Comparison of ENCODE assay signal across 20 cellular contexts in genomic region chr1:246571953-246572352, GRCh38. TPM values are rescaled to one million over a fixed set of nuclear protein-coding genes. Genes with fewer than 3 reads are reported as not detected.
DNase-seq lines count a peak whose midpoint lies in the region; ATAC-seq, FAIRE-seq and TF ChIP-seq lines count a peak whose summit lies in the region.
"Had no signal": no experiment of that assay in that cellular context is flagged by ENCODE, and none has a peak within 500 bp of the region (broad histone marks: within the 10 kb centered on the region; RNA-seq: fewer than 3 reads in every experiment).

No MANE protein-coding gene starts in this region.

- BruUV-seq in OCI-LY7 (replicated peaks; lab: Mats Ljungman, UMichigan) (no TSS peak), HepG2 (replicated peaks; lab: Mats Ljungman, UMichigan) (no TSS peak), A673 (replicated peaks; lab: Mats Ljungman, UMichigan) (no TSS peak)

- 100% methylated on average over 1 of the region's 1 CpG for WGBS in HepG2 (ENCODE audit: low lambda C conversion rate)
- 98% methylated on average over 1 of the region's 1 CpG for WGBS in thymus

- peak overlapping the region; percentile 82 for H3K4me3 Mint-ChIP-seq in activated naive CD4-positive, alpha-beta T cell treated with anti-CD3 and anti-CD28 coated beads, Interleukin-2, amount 50 U/mL, for 24 hours

- CTCF ChIA-PET in OCI-LY7 (lab: Charles Lee; ENCODE audit: unreplicated experiment), result no interaction called here
- CTCF ChIA-PET in HepG2 (lab: Yijun Ruan, JAX; ENCODE audit: low intra/inter-chr PET ratio, low total read pairs), result no interaction called here
- CTCF ChIA-PET in A673 (lab: Charles Lee), result no interaction called here

- H3K27me3 Mint-ChIP-seq in activated naive CD4-positive, alpha-beta T cell treated with anti-CD3 and anti-CD28 coated beads, Interleukin-2, amount 50 U/mL, for 24 hours, result no peaks in the 10 kb centered on the region

- H3K27ac ChIP-seq in OCI-LY7 (ENCODE audit: low read depth, low read length, poor library complexity, severe bottlenecking) (peak overlapping the region; percentile 16), HepG2 (ENCODE audit: extremely low read length, insufficient read depth, low read length) (no peak overlapping the region), thymus (ENCODE audit: low read depth) (peak overlapping the region; percentile 18), A673 (ENCODE audit: low read depth, low read length, poor library complexity, severe bottlenecking) (no peak overlapping the region)
- H3K27ac ChIP-seq: pancreas had no signal

- no peaks in the 10 kb centered on the region for H3K9me2 ChIP-seq in OCI-LY7 (ENCODE audit: insufficient read depth, low read length)

- peaks cover 67% of the 10 kb centered on the region for H3K4me1 Mint-ChIP-seq in activated naive CD4-positive, alpha-beta T cell treated with anti-CD3 and anti-CD28 coated beads, Interleukin-2, amount 50 U/mL, for 24 hours

- TF ChIP-seq CTCF in OCI-LY7 (conservative IDR thresholded peaks at IDR 0.05; ENCODE audit: low read length) (no peak), HepG2 (CRISPR knock-in tag; IDR thresholded peaks at IDR 0.05) (no peak), A673 (conservative IDR thresholded peaks at IDR 0.05; ENCODE audit: low read depth, low read length) (no peak)

- peaks cover 93% of the 10 kb centered on the region for H3K79me2 ChIP-seq in OCI-LY7 (ENCODE audit: insufficient read depth, low read depth, low read length)
- peaks cover 62% of the 10 kb centered on the region for H3K79me2 ChIP-seq in HepG2 (ENCODE audit: insufficient read depth, low read length)

- intact Hi-C loops in OCI-LY7 (cut with micrococcal nuclease; ENCODE audit: unreplicated experiment) (no loop called here), HepG2 (cut with micrococcal nuclease; ENCODE audit: unreplicated experiment) (no loop called here), A673 (cut with micrococcal nuclease; ENCODE audit: unreplicated experiment) (no loop called here)

- no peaks in the 10 kb centered on the region for H3K9me3 Mint-ChIP-seq in activated naive CD4-positive, alpha-beta T cell treated with anti-CD3 and anti-CD28 coated beads, Interleukin-2, amount 50 U/mL, for 24 hours
- H3K9me3 Mint-ChIP-seq: activated T-cell treated with anti-CD3 and anti-CD28 coated beads, Interleukin-2, amount 50 U/mL, for 4 hours had no signal

- FAIRE-seq in HepG2 (lab: Jason Lieb, UNC), result no peak
- FAIRE-seq: astrocyte, GM18507, islet of Langerhans, pancreas, RCC 7860, small intestine had no signal

- in situ Hi-C loops in HepG2 (cut with HindIII; ENCODE audit: extremely low pct_ligation_motif_present, low pct_unique_long_range_greater_than_20kb), result no loop called here

- H3K27me3 ChIP-seq in HepG2 (ENCODE audit: control insufficient read depth in 1 of 2, insufficient read depth in 2 of 2, low read length in 2 of 2) (no peaks in the 10 kb centered on the region), thymus (ENCODE audit: control insufficient read depth, insufficient read depth) (no peaks in the 10 kb centered on the region), A673 (replicated peaks; ENCODE audit: insufficient read depth, low read depth, low read length, poor library complexity) (no peaks in the 10 kb centered on the region)
- H3K27me3 ChIP-seq: colonic mucosa, pancreas had no signal

- peak overlapping the region; percentile 100 for H3K27ac Mint-ChIP-seq in activated naive CD4-positive, alpha-beta T cell treated with anti-CD3 and anti-CD28 coated beads, Interleukin-2, amount 50 U/mL, for 24 hours

- H4K20me1 ChIP-seq in OCI-LY7 (ENCODE audit: insufficient read depth, low read length) (no peaks in the 10 kb centered on the region), HepG2 (ENCODE audit: insufficient read depth, low read length) (0 out of 2 replicates have a peak, but pooled peaks cover 2% of the 10 kb centered on the region)

- DNase-seq in activated naive CD4-positive, alpha-beta T cell (lab: John Stamatoyannopoulos, UW), result no peak
- no peak for DNase-seq in OCI-LY7 (ENCODE audit: low spot score)
- no peak for DNase-seq in HepG2 (ENCODE audit: low spot score)
- DNase-seq in A673 (ENCODE audit: low spot score), result no peak
- DNase-seq: activated CD4-positive, CD25-positive, alpha-beta regulatory T cell; activated T-cell treated with anti-CD3 and anti-CD28 coated beads, Interleukin-2, amount 50 U/mL, for 4 hours; colonic mucosa; glutamatergic neuron; NCI-H1048; NCI-H748 treated with DMSO at 0.1 percent for 48 hours; pancreas; small intestine had no signal

- H3K4me2 ChIP-seq in OCI-LY7 (ENCODE audit: low read length) (peak overlapping the region; percentile 48), HepG2 (ENCODE audit: low read depth, low read length) (no peak overlapping the region)

- H3K9ac ChIP-seq in HepG2 (ENCODE audit: insufficient read depth, low read depth, low read length), result no peak overlapping the region

- POLR2A ChIA-PET in OCI-LY7 (lab: Charles Lee), result interaction anchor here (1.4 kb wide), 1 partner anchor 9 kb away, joined by 3 read pairs; no protein-coding TSS in a partner anchor
- POLR2A ChIA-PET in HepG2 (lab: Yijun Ruan, JAX), result interaction anchor here (1.9 kb wide), 1 partner anchor 11 kb away, joined by 8 read pairs; no protein-coding TSS in a partner anchor
- POLR2A ChIA-PET in A673 (lab: Charles Lee; ENCODE audit: low non-redundant PET), result no interaction called here

- H3K4me1 ChIP-seq in OCI-LY7 (ENCODE audit: insufficient read depth, low read length, poor library complexity, severe bottlenecking) (peaks cover 65% of the 10 kb centered on the region), HepG2 (ENCODE audit: insufficient read depth, low read length) (peaks cover 40% of the 10 kb centered on the region), thymus (ENCODE audit: control insufficient read depth, insufficient read depth, low read length) (peaks cover 6% of the 10 kb centered on the region), A673 (ENCODE audit: insufficient read depth, low read length, poor library complexity, severe bottlenecking) (peaks cover 23% of the 10 kb centered on the region)

- H3K4me3 ChIP-seq in OCI-LY7 (ENCODE audit: low read depth, low read length, poor library complexity, severe bottlenecking) (no peak overlapping the region), HepG2 (replicated peaks in 1 of 3; ENCODE audit: insufficient read depth in 1 of 3, low read depth in 2 of 3, low read length in 3 of 3) (no peak overlapping the region), thymus (ENCODE audit: low read length) (no peak overlapping the region), A673 (ENCODE audit: low read depth, low read length, poor library complexity, severe bottlenecking) (no peak overlapping the region)
- H3K4me3 ChIP-seq: colonic mucosa, pancreas had no signal

- TF ChIP-seq POLR2A in HepG2 (IDR thresholded peaks at IDR 0.05; ENCODE audit: insufficient read depth in 1 of 2, low read depth in 2 of 2, low read length in 2 of 2), result no peak

- H2AFZ ChIP-seq in OCI-LY7 (ENCODE audit: low read length), result peak overlapping the region; percentile 39; the same call in 1 of the 2 replicates
- H2AFZ ChIP-seq in HepG2 (ENCODE audit: low read length), result no peak overlapping the region

- no peak for TF ChIP-seq RAD21 in HepG2 (CRISPR knock-in tag; IDR thresholded peaks at IDR 0.05)

- ATAC-seq in HepG2 (no peak), HG02938 (IDR thresholded peaks at IDR 0.05; ENCODE audit: unreplicated experiment) (no peak), HG03378 (IDR thresholded peaks at IDR 0.05; ENCODE audit: unreplicated experiment) (no peak)
- ATAC-seq: activated T-cell treated with anti-CD3 and anti-CD28 coated beads, Interleukin-2, amount 50 U/mL, for 4 hours; pancreas had no signal

- H3K9me3 ChIP-seq in OCI-LY7 (ENCODE audit: low read length) (no peaks in the 10 kb centered on the region; the same call in 1 of the 2 replicates), HepG2 (ENCODE audit: low read length) (no peaks in the 10 kb centered on the region), thymus (ENCODE audit: control insufficient read depth) (no peaks in the 10 kb centered on the region), A673 (ENCODE audit: low read depth, low read length, poor library complexity, severe bottlenecking) (no peaks in the 10 kb centered on the region)
- H3K9me3 ChIP-seq: colonic mucosa, pancreas had no signal

- H3K36me3 ChIP-seq in OCI-LY7 (ENCODE audit: insufficient read depth, low read length) (peaks cover 4% of the 10 kb centered on the region), HepG2 (replicated peaks in 1 of 2; ENCODE audit: control insufficient read depth in 1 of 2, insufficient read depth in 2 of 2, low read length in 2 of 2) (no peaks in the 10 kb centered on the region; a peak in 1 of 5 replicates), thymus (ENCODE audit: control insufficient read depth, insufficient read depth) (no peaks in the 10 kb centered on the region), A673 (ENCODE audit: insufficient read depth, low read length, poor library complexity, severe bottlenecking) (no peaks in the 10 kb centered on the region)
- H3K36me3 ChIP-seq: colonic mucosa, pancreas had no signal

- TF ChIP-seq EP300 in HepG2 (IDR thresholded peaks at IDR 0.05; ENCODE audit: low read depth in 2 of 2, low read length in 2 of 2) (no peak), HepG2 (CRISPR knock-in tag; IDR thresholded peaks at IDR 0.05; ENCODE audit: borderline replicate concordance) (no peak)

- peaks cover 13% of the 10 kb centered on the region for H3K36me3 Mint-ChIP-seq in activated naive CD4-positive, alpha-beta T cell treated with anti-CD3 and anti-CD28 coated beads, Interleukin-2, amount 50 U/mL, for 24 hours

RNA-seq across cellular contexts. Expression of gene CNST, which starts 5.7 kb away (rescaled TPM):
- 14.6 and 17.1 TPM in 2 replicates for total RNA-seq in OCI-LY7 (2014; rRNA removed; shearing (Covaris generic))
- 25.1 and 27.2 TPM in 2 replicates for total RNA-seq in OCI-LY7 (2022)
- 12.4 and 15.7 TPM in 2 replicates for total RNA-seq in HepG2 (2016; rRNA removed; fragmentation: Illumina TruSeq; extraction: Trizol)
- 8.5 and 9.1 TPM in 2 replicates for total RNA-seq in HepG2 (2016; cell fraction: cytosol; rRNA removed; fragmentation: Illumina TruSeq; extraction: Trizol; ENCODE audit: low read depth)
- total RNA-seq in HepG2 (2016; cell fraction: insoluble cytoplasmic fraction; rRNA removed; fragmentation: Illumina TruSeq; extraction: Trizol), result 12.0 and 15.5 TPM in 2 replicates
- 7.1 and 7.9 TPM in 2 replicates for total RNA-seq in HepG2 (2016; cell fraction: membrane; rRNA removed; fragmentation: Illumina TruSeq; extraction: Trizol)
- total RNA-seq in HepG2 (2016; cell fraction: nucleus; rRNA removed; fragmentation: Illumina TruSeq; extraction: Trizol), result 12.9 and 18.4 TPM in 2 replicates
- 6.3 and 6.4 TPM in 2 replicates for polyA plus RNA-seq in HepG2 (2011; rRNA removed)
- 3.1 and 5.0 TPM in 2 replicates for polyA plus RNA-seq in HepG2 (2011; cell fraction: cytosol; rRNA removed)
- 5.9 and 6.8 TPM in 2 replicates for polyA plus RNA-seq in HepG2 (2011; cell fraction: nucleus; rRNA removed)
- 7.3 and 9.2 TPM in 2 replicates for polyA plus RNA-seq in HepG2 (2012)
- 1.2 and 1.3 TPM in 2 replicates for polyA plus RNA-seq in HepG2 (2016; cell fraction: cytosol; fragmentation: Illumina TruSeq; extraction: Trizol; ENCODE audit: low read depth)
- 9.3 and 11.1 TPM in 2 replicates for polyA plus RNA-seq in HepG2 (2016; cell fraction: insoluble cytoplasmic fraction; fragmentation: Illumina TruSeq; extraction: Trizol; ENCODE audit: low read depth)
- polyA plus RNA-seq in HepG2 (2016; cell fraction: membrane; fragmentation: Illumina TruSeq; extraction: Trizol; ENCODE audit: low read depth), result 2.1 and 2.4 TPM in 2 replicates
- polyA plus RNA-seq in HepG2 (2016; cell fraction: nucleus; fragmentation: Illumina TruSeq; extraction: Trizol; ENCODE audit: insufficient read depth, low read depth), result 14.1 and 14.2 TPM in 2 replicates
- 8.5 and 12.2 TPM in 2 replicates for polyA minus RNA-seq in HepG2 (2011; rRNA and poly(A)+ RNA removed; ENCODE audit: low replicate concordance)
- 6.3 and 8.2 TPM in 2 replicates for polyA minus RNA-seq in HepG2 (2011; cell fraction: cytosol; rRNA and poly(A)+ RNA removed)
- polyA minus RNA-seq in HepG2 (2011; cell fraction: nucleus; rRNA and poly(A)+ RNA removed), result 35.5 and 40.3 TPM in 2 replicates
- polyA plus RNA-seq in thymus, result 15.4 TPM
- 21.0 and 25.0 TPM in 2 replicates for total RNA-seq in A673 (2021)

RNA-seq across cellular contexts. Expression of gene TFB2M, which starts 5.9 kb away (rescaled TPM):
- total RNA-seq in OCI-LY7 (2014; rRNA removed; shearing (Covaris generic)), result 10.7 and 15.0 TPM in 2 replicates
- total RNA-seq in OCI-LY7 (2022) (13.2 and 17.5 TPM in 2 replicates), HepG2 (2016; rRNA removed; fragmentation: Illumina TruSeq; extraction: Trizol) (31.4 and 45.9 TPM in 2 replicates), A673 (2021) (18.0 and 21.1 TPM in 2 replicates)
- 8.9 and 9.8 TPM in 2 replicates for total RNA-seq in HepG2 (2016; cell fraction: cytosol; rRNA removed; fragmentation: Illumina TruSeq; extraction: Trizol; ENCODE audit: low read depth)
- 32.2 and 43.1 TPM in 2 replicates for total RNA-seq in HepG2 (2016; cell fraction: insoluble cytoplasmic fraction; rRNA removed; fragmentation: Illumina TruSeq; extraction: Trizol)
- 9.8 and 12.0 TPM in 2 replicates for total RNA-seq in HepG2 (2016; cell fraction: membrane; rRNA removed; fragmentation: Illumina TruSeq; extraction: Trizol)
- 17.5 and 20.5 TPM in 2 replicates for total RNA-seq in HepG2 (2016; cell fraction: nucleus; rRNA removed; fragmentation: Illumina TruSeq; extraction: Trizol)
- polyA plus RNA-seq in HepG2 (2011; rRNA removed) (12.0 and 15.7 TPM in 2 replicates), thymus (11.7 TPM)
- polyA plus RNA-seq in HepG2 (2011; cell fraction: cytosol; rRNA removed), result 7.1 and 10.0 TPM in 2 replicates
- 5.1 and 5.6 TPM in 2 replicates for polyA plus RNA-seq in HepG2 (2011; cell fraction: nucleus; rRNA removed)
- polyA plus RNA-seq in HepG2 (2012), result 15.8 and 18.7 TPM in 2 replicates
- polyA plus RNA-seq in HepG2 (2016; cell fraction: cytosol; fragmentation: Illumina TruSeq; extraction: Trizol; ENCODE audit: low read depth), result 3.6 and 3.8 TPM in 2 replicates
- polyA plus RNA-seq in HepG2 (2016; cell fraction: insoluble cytoplasmic fraction; fragmentation: Illumina TruSeq; extraction: Trizol; ENCODE audit: low read depth), result 39.9 and 41.4 TPM in 2 replicates
- polyA plus RNA-seq in HepG2 (2016; cell fraction: membrane; fragmentation: Illumina TruSeq; extraction: Trizol; ENCODE audit: low read depth), result 6.0 and 6.8 TPM in 2 replicates
- 21.1 and 23.0 TPM in 2 replicates for polyA plus RNA-seq in HepG2 (2016; cell fraction: nucleus; fragmentation: Illumina TruSeq; extraction: Trizol; ENCODE audit: insufficient read depth, low read depth)
- 4.7 and 9.6 TPM in 2 replicates for polyA minus RNA-seq in HepG2 (2011; rRNA and poly(A)+ RNA removed; ENCODE audit: low replicate concordance)
- 5.7 and 6.9 TPM in 2 replicates for polyA minus RNA-seq in HepG2 (2011; cell fraction: cytosol; rRNA and poly(A)+ RNA removed)
- 13.8 and 14.8 TPM in 2 replicates for polyA minus RNA-seq in HepG2 (2011; cell fraction: nucleus; rRNA and poly(A)+ RNA removed)

Comparison
In these comparisons a context has a peak if more than half of its experiments do, and no peak if none do; other contexts are left out.
1. H3K27ac ChIP-seq: peak in OCI-LY7 (single experiment) and thymus (single experiment); none in HepG2 (single experiment) and A673 (single experiment).